ENCODE assay signal across 6 cellular contexts in the genomic region with DNA sequence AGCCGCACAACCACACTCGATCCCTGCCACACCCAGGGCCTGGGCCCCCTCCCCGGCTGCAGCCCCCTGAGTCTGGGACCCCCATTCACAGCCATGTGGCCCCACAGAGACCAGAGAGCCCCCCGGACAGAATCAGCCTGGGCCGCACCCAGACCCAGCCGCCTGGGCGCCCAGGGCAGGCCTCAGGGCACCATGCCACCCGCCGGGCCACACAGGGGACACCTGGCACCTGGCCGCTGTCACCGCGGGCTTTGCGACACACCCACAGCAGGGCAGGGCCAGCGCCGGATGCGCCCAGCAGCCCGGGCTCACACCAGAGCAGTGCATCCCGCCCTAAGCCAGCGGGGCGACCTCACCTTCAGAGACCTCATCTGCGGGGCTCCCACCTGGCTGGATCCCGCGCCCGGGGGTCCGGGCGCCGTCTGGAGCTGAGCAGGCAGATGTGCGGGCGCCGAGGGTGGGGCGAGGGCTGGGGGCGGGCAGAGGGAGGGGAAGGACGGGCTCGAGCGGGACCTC. TPM values are rescaled to one million over a fixed set of nuclear protein-coding genes. Genes with fewer than 3 reads are reported as not detected.
DNase-seq lines count a peak whose midpoint lies in the region; ATAC-seq and TF ChIP-seq lines count a peak whose summit lies in the region.

No MANE protein-coding gene starts in this region.

- intact Hi-C loops in body of pancreas (cut with DNase I) (no loop called here), posterior vena cava (cut with DNase I) (no loop called here)

- peak; percentile 55 for ATAC-seq in body of pancreas
- no peak for ATAC-seq in HG02973 (IDR thresholded peaks at IDR 0.05; ENCODE audit: unreplicated experiment)
- no peak for ATAC-seq in GM19023 (IDR thresholded peaks at IDR 0.05; ENCODE audit: unreplicated experiment)

- no peak for TF ChIP-seq POLR2A in body of pancreas (IDR thresholded peaks at IDR 0.05)

- no peak overlapping the region for H3K4me3 ChIP-seq in body of pancreas

- peak; percentile 27 for DNase-seq in M059J (ENCODE audit: low read depth)
- peak; percentile 53 to 79 (median 72) for DNase-seq in body of pancreas
- DNase-seq in posterior vena cava (ENCODE audit: low spot score): peak; percentile 81
- DNase-seq in caudate nucleus (lab: John Stamatoyannopoulos, UW): no peak

- H3K27me3 ChIP-seq in body of pancreas: no peaks in the 10 kb centered on the region

- TF ChIP-seq CTCF in body of pancreas (IDR thresholded peaks at IDR 0.05): no peak

- WGBS in body of pancreas, 2 donors: 0 to 4% methylated on average over 2 to 26 of the region's 35 CpGs

- H3K27ac ChIP-seq in body of pancreas: peak overlapping the region in 2 of 4 donors; percentile 1 to 40
- no peak overlapping the region for H3K27ac ChIP-seq in caudate nucleus (ENCODE audit: low read depth, low read length)

- H3K4me1 ChIP-seq in body of pancreas: peaks cover 26% of the 10 kb centered on the region

- H3K36me3 ChIP-seq in body of pancreas (replicated peaks in 1 of 2; ENCODE audit: insufficient read depth in 1 of 2, low read depth in 2 of 2): no peaks in the 10 kb centered on the region

- no peaks in the 10 kb centered on the region for H3K9me3 ChIP-seq in body of pancreas

RNA-seq across cellular contexts. Expression of a gene that starts 0.4 kb away (rescaled TPM):
- total RNA-seq in M059J (2014; rRNA removed; shearing (Covaris generic)): 0.59 TPM in 1 of 2 replicates, not detected in the other
- total RNA-seq in body of pancreas (1 to 10 TPM in 1 of 2 donors, under 1 TPM in 1; 0.52 to 3.0 TPM), posterior vena cava (10 to 100 TPM; 46.9 to 49.6 TPM)

RNA-seq across cellular contexts. Expression of a gene that starts 20.4 kb away (rescaled TPM):
- 13.7 and 31.1 TPM in 2 replicates for total RNA-seq in M059J (2014; rRNA removed; shearing (Covaris generic))
- total RNA-seq in body of pancreas (10 to 100 TPM; 16.3 to 23.4 TPM), posterior vena cava (10 to 100 TPM; 13.0 to 17.0 TPM)

RNA-seq across cellular contexts. Expression of a gene that starts 21.0 kb away (rescaled TPM):
- total RNA-seq in M059J (2014; rRNA removed; shearing (Covaris generic)): not detected in 2 replicates
- total RNA-seq in body of pancreas: under 1 TPM; 0.78 to 0.99 TPM
- 10 to 100 TPM; 13.9 to 14.6 TPM for total RNA-seq in posterior vena cava

RNA-seq across cellular contexts. Expression of a gene that starts 33.5 kb away (rescaled TPM):
- total RNA-seq in M059J (2014; rRNA removed; shearing (Covaris generic)): 112 and 151 TPM in 2 replicates
- total RNA-seq in body of pancreas: 10 to 100 TPM; 66.7 to 91.0 TPM
- 100 to 1,000 TPM in 1 of 2 donors, 10 to 100 TPM in 1; 96.8 to 111 TPM for total RNA-seq in posterior vena cava

RNA-seq across cellular contexts. Expression of a gene that starts 48.8 kb away (rescaled TPM):
- total RNA-seq in M059J (2014; rRNA removed; shearing (Covaris generic)): 50.7 and 105 TPM in 2 replicates
- total RNA-seq in body of pancreas (10 to 100 TPM; 64.3 to 78.8 TPM), posterior vena cava (10 to 100 TPM; 49.6 to 52.7 TPM)

Comparison
In these comparisons a context has a peak if more than half of its experiments do, and no peak if none do; other contexts are left out.
1. DNase-seq: peak in M059J (single experiment), body of pancreas (4 of 4) and posterior vena cava (single experiment); none in caudate nucleus (0 of 61).
2. RNA of a gene that starts 0.4 kb away (total RNA-seq): 46.9 to 49.6 TPM in posterior vena cava; 0.52 to 3.0 TPM in body of pancreas and 0.59 TPM in M059J; every median in the first group is over 10 times any median in the second.
3. RNA of a gene that starts 21.0 kb away (total RNA-seq): 13.9 to 14.6 TPM in posterior vena cava; 0.78 to 0.99 TPM in body of pancreas and not detected in M059J; every median in the first group is over 4 times any median in the second.